22 cellular contexts compared by ENCODE assay signal in the genomic region with DNA sequence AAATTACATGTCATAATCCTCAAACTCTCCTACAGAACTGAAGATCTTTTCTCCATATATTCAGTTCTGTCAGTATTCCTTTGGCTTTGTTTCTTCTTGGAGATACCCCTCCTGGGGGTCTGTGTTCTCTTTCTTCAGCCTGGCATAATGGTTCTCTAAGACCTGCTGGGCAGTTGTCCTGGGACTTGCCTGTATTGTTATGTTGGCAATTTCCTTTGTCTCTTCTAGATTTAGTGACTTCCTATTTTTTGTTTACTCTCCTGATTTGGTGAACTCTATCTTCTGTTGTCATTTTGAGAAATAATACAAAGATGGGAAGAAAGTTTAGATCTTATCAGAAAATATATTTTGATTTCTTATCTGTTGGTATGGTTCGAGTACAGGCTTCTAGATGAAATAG.
"Had no signal": no experiment of that assay in that cellular context is flagged by ENCODE, and none has a peak within 500 bp of the region (broad histone marks: within the 10 kb centered on the region; RNA-seq: fewer than 3 reads in every experiment).

No MANE protein-coding gene starts in this region.

- H3K27ac ChIP-seq: ovary, prostate gland, spleen, thoracic aorta, upper lobe of right lung had no signal

- H3K36me3 Mint-ChIP-seq: activated naive CD4-positive, alpha-beta T cell treated with anti-CD3 and anti-CD28 coated beads, Interleukin-2, amount 10 ng/mL, durations not matched to agents 7 days and 5 days; memory B cell had no signal

- H3K4me3 ChIP-seq: ovary, prostate gland, spleen, thoracic aorta, upper lobe of right lung had no signal

- H3K9me3 ChIP-seq: ovary, prostate gland, spleen, thoracic aorta, upper lobe of right lung had no signal

- H3K27ac Mint-ChIP-seq: activated B cell treated with CpG ODN at 0.5 μM for 24 hours; activated CD4-positive, alpha-beta T cell treated with anti-CD3 and anti-CD28 coated beads for 36 hours; activated naive CD4-positive, alpha-beta T cell treated with anti-CD3 and anti-CD28 coated beads, Interleukin-2, amount 10 ng/mL, durations not matched to agents 7 days and 5 days; activated T-cell treated with anti-CD3 and anti-CD28 coated beads, Interleukin-2, amount 50 U/mL, for 24 hours; memory B cell had no signal

- H3K36me3 ChIP-seq: ovary, prostate gland, spleen, thoracic aorta, upper lobe of right lung had no signal

- H3K27me3 ChIP-seq: ovary, spleen, upper lobe of right lung had no signal

- ATAC-seq: activated CD4-positive, alpha-beta T cell treated with anti-CD3 and anti-CD28 coated beads for 36 hours; left ventricle myocardium superior; T-helper 17 cell; upper lobe of right lung had no signal

- H3K4me1 ChIP-seq: prostate gland had no signal

- H3K4me3 Mint-ChIP-seq: activated B cell treated with CpG ODN at 0.5 μM for 24 hours; activated CD4-positive, alpha-beta T cell treated with anti-CD3 and anti-CD28 coated beads for 36 hours; activated naive CD4-positive, alpha-beta T cell treated with anti-CD3 and anti-CD28 coated beads, Interleukin-2, amount 10 ng/mL, durations not matched to agents 7 days and 5 days; activated T-cell treated with anti-CD3 and anti-CD28 coated beads, Interleukin-2, amount 50 U/mL, for 24 hours; memory B cell; T-helper 17 cell had no signal

- DNase-seq: activated B cell treated with CpG ODN at 0.5 μM for 24 hours; activated CD4-positive, alpha-beta T cell treated with anti-CD3 and anti-CD28 coated beads for 36 hours; activated CD4-positive, alpha-beta T cell treated with anti-CD3 and anti-CD28 coated beads, Interleukin-2, amount 50 U/mL, for 4 hours; activated CD8-positive, alpha-beta memory T cell treated with anti-CD3 and anti-CD28 coated beads for 24 hours; activated CD8-positive, alpha-beta memory T cell treated with anti-CD3 and anti-CD28 coated beads, Interleukin-2, amount 50 U/mL, for 4 hours; activated effector memory CD4-positive, alpha-beta T cell treated with Interleukin-2 at 50 U/mL for 16 hours; activated naive CD4-positive, alpha-beta T cell treated with anti-CD3 and anti-CD28 coated beads, Interleukin-2, amount 10 ng/mL, durations not matched to agents 7 days and 5 days; activated T-cell treated with anti-CD3 and anti-CD28 coated beads, Interleukin-2, amount 50 U/mL, for 24 hours; amygdala; cerebellar nuclear complex; cortex of kidney; left ventricle myocardium superior; ovary; spleen; stimulated activated CD4-positive, alpha-beta T cell treated with anti-CD3 and anti-CD28 coated beads, Interleukin-4, amount 100 ng/mL, for 1 hour; stimulated activated naive CD4-positive, alpha-beta T cell treated with Interleukin-2 at 50 U/mL for 16 hours; SW 1271; T-helper 17 cell; upper lobe of right lung had no signal

- H3K27me3 Mint-ChIP-seq: activated B cell treated with CpG ODN at 0.5 μM for 24 hours; activated CD4-positive, alpha-beta T cell treated with anti-CD3 and anti-CD28 coated beads for 36 hours; memory B cell; T-helper 17 cell had no signal

- H3K9me3 Mint-ChIP-seq: activated B cell treated with CpG ODN at 0.5 μM for 24 hours; activated naive CD4-positive, alpha-beta T cell treated with anti-CD3 and anti-CD28 coated beads, Interleukin-2, amount 10 ng/mL, durations not matched to agents 7 days and 5 days; activated T-cell treated with anti-CD3 and anti-CD28 coated beads, Interleukin-2, amount 50 U/mL, for 24 hours; memory B cell had no signal
